Comparison of ENCODE assay signal across 19 cellular contexts in genomic region chr2:237640493-237640998, GRCh38. TPM values are rescaled to one million over a fixed set of nuclear protein-coding genes. Genes with fewer than 3 reads are reported as not detected.
DNase-seq lines count a peak whose midpoint lies in the region; ATAC-seq and TF ChIP-seq lines count a peak whose summit lies in the region.
"Had no signal": no experiment of that assay in that cellular context is flagged by ENCODE, and none has a peak within 500 bp of the region (broad histone marks: within the 10 kb centered on the region; RNA-seq: fewer than 3 reads in every experiment).

No MANE protein-coding gene starts in this region.

- no peak for ATAC-seq in activated CD8-positive, alpha-beta memory T cell treated with anti-CD3 and anti-CD28 coated beads, Interleukin-2, amount 10 ng/mL, durations not matched to agents 7 days and 5 days
- ATAC-seq in left ventricle myocardium superior, result peak; percentile 2
- no peak for ATAC-seq in Right ventricle myocardium superior (ENCODE audit: poor library complexity)
- peak; percentile 14 to 64 (median 58) for ATAC-seq in psoas muscle
- ATAC-seq in HG02852 (IDR thresholded peaks at IDR 0.05; ENCODE audit: unreplicated experiment), result no peak
- ATAC-seq in HG03135 (IDR thresholded peaks at IDR 0.05; ENCODE audit: unreplicated experiment), result no peak
- ATAC-seq: CD8-positive, alpha-beta T cell had no signal

- no peaks in the 10 kb centered on the region for H3K36me3 ChIP-seq in psoas muscle (ENCODE audit: insufficient read depth in 1 of 2, low read depth in 1 of 2)

- H3K27me3 ChIP-seq in psoas muscle (ENCODE audit: insufficient read depth in 3 of 3, low read length in 2 of 3), result no peaks in the 10 kb centered on the region

- CTCF ChIA-PET in activated CD8-positive, alpha-beta memory T cell treated with anti-CD3 and anti-CD28 coated beads, Interleukin-2, amount 10 ng/mL, durations not matched to agents 7 days and 5 days (lab: Charles Lee), result no interaction called here

- H3K27ac ChIP-seq in psoas muscle, result peak overlapping the region; percentile 91
- H3K27ac ChIP-seq: 22Rv1, HL-60 had no signal

- H3K9me3 Mint-ChIP-seq in activated CD8-positive, alpha-beta memory T cell treated with anti-CD3 and anti-CD28 coated beads, Interleukin-2, amount 10 ng/mL, durations not matched to agents 7 days and 5 days (ENCODE audit: low read depth), result peaks cover 2% of the 10 kb centered on the region
- H3K9me3 Mint-ChIP-seq: HFFc6 had no signal

- peaks cover 6% of the 10 kb centered on the region for H3K4me1 Mint-ChIP-seq in activated CD8-positive, alpha-beta memory T cell treated with anti-CD3 and anti-CD28 coated beads, Interleukin-2, amount 10 ng/mL, durations not matched to agents 7 days and 5 days

- peak overlapping the region; percentile 24 for H3K4me3 ChIP-seq in psoas muscle

- WGBS in psoas muscle, 3 donors, result 40 to 66% (median 41%) methylated on average over 12 of the region's 12 CpGs

- no peak overlapping the region for H3K4me3 Mint-ChIP-seq in activated CD8-positive, alpha-beta memory T cell treated with anti-CD3 and anti-CD28 coated beads, Interleukin-2, amount 10 ng/mL, durations not matched to agents 7 days and 5 days
- H3K4me3 Mint-ChIP-seq: CD14-positive monocyte; CD8-positive, alpha-beta T cell; HFFc6 had no signal

- intact Hi-C loops in left ventricle myocardium superior (cut with micrococcal nuclease) (no loop called here), Right ventricle myocardium superior (cut with DNase I) (no loop called here), psoas muscle (cut with DNase I) (no loop called here)

- H3K9me3 ChIP-seq in psoas muscle, result no peaks in the 10 kb centered on the region

- H3K27ac Mint-ChIP-seq in activated CD8-positive, alpha-beta memory T cell treated with anti-CD3 and anti-CD28 coated beads, Interleukin-2, amount 10 ng/mL, durations not matched to agents 7 days and 5 days, result no peak overlapping the region
- H3K27ac Mint-ChIP-seq: CD8-positive, alpha-beta T cell; HFFc6 had no signal

- peaks cover 35% of the 10 kb centered on the region for H3K27me3 Mint-ChIP-seq in activated CD8-positive, alpha-beta memory T cell treated with anti-CD3 and anti-CD28 coated beads, Interleukin-2, amount 10 ng/mL, durations not matched to agents 7 days and 5 days

- H3K36me3 Mint-ChIP-seq in activated CD8-positive, alpha-beta memory T cell treated with anti-CD3 and anti-CD28 coated beads, Interleukin-2, amount 10 ng/mL, durations not matched to agents 7 days and 5 days, result peaks cover 3% of the 10 kb centered on the region

- peak; percentile 18 for DNase-seq in activated CD8-positive, alpha-beta memory T cell treated with anti-CD3 and anti-CD28 coated beads, Interleukin-2, amount 10 ng/mL, durations not matched to agents 7 days and 5 days
- DNase-seq in activated CD8-positive, alpha-beta memory T cell treated with anti-CD3 and anti-CD28 coated beads, Interleukin-2, amount 50 U/mL, for 4 hours, result no peak
- no peak for DNase-seq in left ventricle myocardium superior
- DNase-seq in Right ventricle myocardium superior, result no peak
- no peak for DNase-seq in psoas muscle
- no peak for DNase-seq in NOMO-1 (lab: John Stamatoyannopoulos, UW; ENCODE audit: unreplicated experiment in 2 of 2)
- DNase-seq: COR-L47, DMS153, DND-41, GF-D8, HCEC 1CT, HFFc6 had no signal

- peaks cover 77% of the 10 kb centered on the region for H3K4me1 ChIP-seq in psoas muscle

- no peak for TF ChIP-seq CTCF in psoas muscle (IDR thresholded peaks at IDR 0.05)

RNA-seq across cellular contexts. Expression of gene LRRFIP1, which starts 13.2 kb away (rescaled TPM):
- 100 to 1,000 TPM; 197 to 229 TPM for total RNA-seq in activated CD8-positive, alpha-beta memory T cell treated with anti-CD3 and anti-CD28 coated beads, Interleukin-2, amount 10 ng/mL, durations not matched to agents 7 days and 5 days
- total RNA-seq in left ventricle myocardium superior (101 TPM), Right ventricle myocardium superior (88.5 TPM), psoas muscle (100 to 1,000 TPM in 1 of 4 donors, 10 to 100 TPM in 3; 91.9 to 108 (median 93.4) TPM)
- 10 to 100 TPM; 42.3 to 62.6 (median 50.4) TPM for polyA plus RNA-seq in psoas muscle

RNA-seq across cellular contexts. Expression of gene RAB17, which starts 50.0 kb away (rescaled TPM):
- total RNA-seq in activated CD8-positive, alpha-beta memory T cell treated with anti-CD3 and anti-CD28 coated beads, Interleukin-2, amount 10 ng/mL, durations not matched to agents 7 days and 5 days, result not detected
- total RNA-seq in left ventricle myocardium superior (3.2 TPM), Right ventricle myocardium superior (4.1 TPM), psoas muscle (1 to 10 TPM; 1.1 to 1.5 (median 1.2) TPM)
- 1 to 10 TPM in 1 of 3 donors, under 1 TPM in 2; 0.52 to 1.3 (median 0.80) TPM for polyA plus RNA-seq in psoas muscle
- total RNA-seq: CD8-positive, alpha-beta T cell; H4 had no signal

Comparison
In these comparisons a context has a peak if more than half of its experiments do, and no peak if none do; other contexts are left out.
1. ATAC-seq: peak in left ventricle myocardium superior (single experiment) and psoas muscle (4 of 4); none in activated CD8-positive, alpha-beta memory T cell treated with anti-CD3 and anti-CD28 coated beads, Interleukin-2, amount 10 ng/mL, durations not matched to agents 7 days and 5 days (single experiment), Right ventricle myocardium superior (single experiment), HG02852 (single experiment) and HG03135 (single experiment).